Comparison of ENCODE assay signal across 8 cellular contexts in genomic region chr11:83816572-83817187, GRCh38.
DNase-seq lines count a peak whose midpoint lies in the region; ATAC-seq, FAIRE-seq and TF ChIP-seq lines count a peak whose summit lies in the region.

No MANE protein-coding gene starts in this region.

- intact Hi-C loops in left ventricle myocardium inferior (cut with micrococcal nuclease) = loop anchor here (10.0 kb wide), 1 partner anchor 522 kb away; no protein-coding TSS in a partner anchor
- intact Hi-C loops in Right ventricle myocardium superior (cut with DNase I) = loop anchor here (5.0 kb wide), 1 partner anchor 524 kb away; no protein-coding TSS in a partner anchor

- no peaks in the 10 kb centered on the region for H3K79me2 ChIP-seq in smooth muscle cell (ENCODE audit: low read depth)

- H3K36me3 ChIP-seq in left ventricle myocardium inferior (no peaks in the 10 kb centered on the region), smooth muscle cell (ENCODE audit: low read depth) (no peaks in the 10 kb centered on the region)

- no peaks in the 10 kb centered on the region for H3F3A ChIP-seq in smooth muscle cell (ENCODE audit: low read depth)

- H3K27ac ChIP-seq in left ventricle myocardium inferior (replicated peaks) = no peak overlapping the region
- no peak overlapping the region for H3K27ac ChIP-seq in smooth muscle cell (ENCODE audit: low read depth)

- H3K4me3 ChIP-seq in left ventricle myocardium inferior (no peak overlapping the region), smooth muscle cell (no peak overlapping the region)

- H3K4me1 ChIP-seq in left ventricle myocardium inferior (no peaks in the 10 kb centered on the region), smooth muscle cell (ENCODE audit: low read depth) (no peaks in the 10 kb centered on the region)

- no peaks in the 10 kb centered on the region for H4K20me1 ChIP-seq in smooth muscle cell (ENCODE audit: low read depth)

- peak; percentile 86 for FAIRE-seq in endometrium (lab: Jason Lieb, UNC)

- WGBS in smooth muscle cell (ENCODE audit: low lambda C conversion rate) = 41% methylated on average over 2 of the region's 2 CpGs

- H3K4me2 ChIP-seq in smooth muscle cell = peak overlapping the region; percentile 5

- no peak overlapping the region for H3K9ac ChIP-seq in smooth muscle cell (ENCODE audit: low read depth)

- H2AFZ ChIP-seq in smooth muscle cell (ENCODE audit: low read depth) = peak overlapping the region; percentile 40

- no peaks in the 10 kb centered on the region for H3K9me3 ChIP-seq in left ventricle myocardium inferior (replicated peaks)
- H3K9me3 ChIP-seq in smooth muscle cell (replicated peaks; ENCODE audit: low read depth) = no peaks in the 10 kb centered on the region

- TF ChIP-seq CTCF in left ventricle myocardium inferior (IDR thresholded peaks at IDR 0.05; ENCODE audit: borderline replicate concordance) (peak; percentile 59), smooth muscle cell (IDR thresholded peaks at IDR 0.05; ENCODE audit: borderline replicate concordance, insufficient read depth, poor library complexity, severe bottlenecking) (peak; percentile 82)

- ATAC-seq in Right ventricle myocardium superior (ENCODE audit: poor library complexity) = no peak
- ATAC-seq in GM19035 (IDR thresholded peaks at IDR 0.05; ENCODE audit: unreplicated experiment) = no peak

- no peak for DNase-seq in left ventricle myocardium inferior
- no peak for DNase-seq in Right ventricle myocardium superior
- DNase-seq in NCI-H82 (lab: John Stamatoyannopoulos, UW) = peak; percentile 58
- DNase-seq in smooth muscle cell (lab: John Stamatoyannopoulos, UW; ENCODE audit: unreplicated experiment) = no peak
- DNase-seq in activated effector memory CD4-positive, alpha-beta T cell treated with Interleukin-2 at 50 U/mL for 16 hours = no peak
- DNase-seq in T-helper 9 cell = no peak

- H3K27me3 ChIP-seq in left ventricle myocardium inferior (ENCODE audit: low read depth) = peaks cover 5% of the 10 kb centered on the region
- no peaks in the 10 kb centered on the region for H3K27me3 ChIP-seq in smooth muscle cell (ENCODE audit: low read depth)
